In the genomic region with DNA sequence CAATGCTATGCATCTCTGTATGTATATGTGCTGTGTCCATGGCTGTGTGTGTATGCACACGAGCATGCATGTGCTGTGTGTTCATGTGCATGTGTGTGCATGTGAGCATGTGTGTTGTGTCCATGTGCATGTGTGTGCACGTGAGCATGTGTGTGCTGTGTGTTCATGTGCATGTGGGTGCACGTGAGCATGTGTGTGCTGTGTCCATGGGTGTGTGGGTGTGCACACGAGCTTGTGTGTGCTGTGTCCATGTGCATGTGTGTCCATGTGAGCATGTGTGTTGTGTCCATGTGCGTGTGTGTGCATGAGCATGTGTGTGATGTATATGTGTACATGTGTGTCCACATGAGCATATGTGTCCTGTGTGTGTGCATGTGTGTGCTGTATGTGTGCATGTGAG, we compare ENCODE assay signal across 20 cellular contexts.
"Had no signal": no experiment of that assay in that cellular context is flagged by ENCODE, and none has a peak within 500 bp of the region (broad histone marks: within the 10 kb centered on the region; RNA-seq: fewer than 3 reads in every experiment).

No MANE protein-coding gene starts in this region.

- H3K9me3 ChIP-seq: psoas muscle, thyroid gland had no signal

- H3K4me1 ChIP-seq: psoas muscle, spleen, stomach, thyroid gland had no signal

- H3K36me3 Mint-ChIP-seq: memory B cell; natural killer cell treated with Interleukin-12 subunit alpha and Interleukin-12 subunit beta and Interleukin-15 and Interleukin-18, amount 100 ng/mL, for 72 hours; stimulated activated memory B cell treated with anti-CD40 and anti-IgM and Interleukin-4, amounts not matched to agents 10 μg/mL and 1 μg/mL and 100 μg/mL, for 72 hours; type B pancreatic cell had no signal

- H3K4me3 ChIP-seq: coronary artery, lung, psoas muscle, skin epidermis, spleen, stomach, thyroid gland had no signal

- H3K27ac ChIP-seq: coronary artery, psoas muscle, skin epidermis, spleen, stomach, thyroid gland had no signal

- H3K27ac Mint-ChIP-seq: memory B cell; natural killer cell treated with Interleukin-12 subunit alpha and Interleukin-12 subunit beta and Interleukin-15 and Interleukin-18, amount 100 ng/mL, for 72 hours; stimulated activated memory B cell treated with anti-CD40 and anti-IgM and Interleukin-4, amounts not matched to agents 10 μg/mL and 1 μg/mL and 100 μg/mL, for 72 hours; type B pancreatic cell had no signal

- H3K36me3 ChIP-seq: spleen, stomach, thyroid gland had no signal

- H3K4me3 Mint-ChIP-seq: memory B cell; natural killer cell treated with Interleukin-12 subunit alpha and Interleukin-12 subunit beta and Interleukin-15 and Interleukin-18, amount 100 ng/mL, for 72 hours; neural crest cell; stimulated activated memory B cell treated with anti-CD40 and anti-IgM and Interleukin-4, amounts not matched to agents 10 μg/mL and 1 μg/mL and 100 μg/mL, for 72 hours; type B pancreatic cell had no signal

- H3K27me3 ChIP-seq: thyroid gland had no signal

- FAIRE-seq: frontal cortex, keratinocyte had no signal

- H3K4me1 Mint-ChIP-seq: memory B cell; stimulated activated memory B cell treated with anti-CD40 and anti-IgM and Interleukin-4, amounts not matched to agents 10 μg/mL and 1 μg/mL and 100 μg/mL, for 72 hours had no signal

- DNase-seq: dermis blood vessel endothelial cell; effector memory CD4-positive, alpha-beta T cell; erythroblast; left ventricle myocardium superior; psoas muscle; spleen; stimulated activated CD4-positive, alpha-beta T cell treated with anti-CD3 and anti-CD28 coated beads, Interleukin-4, amount 100 ng/mL, for 4 hours; stomach; thyroid gland had no signal

- ATAC-seq: left ventricle myocardium superior; psoas muscle; right cardiac atrium; stimulated activated memory B cell treated with anti-CD40 and anti-IgM and Interleukin-4, amounts not matched to agents 10 μg/mL and 1 μg/mL and 100 μg/mL, for 72 hours had no signal

- H3K27me3 Mint-ChIP-seq: type B pancreatic cell had no signal

- H3K9me3 Mint-ChIP-seq: type B pancreatic cell had no signal
